Comparison of ENCODE assay signal across 16 cellular contexts in genomic region chr22:39360674-39361413, GRCh38. TPM values are rescaled to one million over a fixed set of nuclear protein-coding genes. Genes with fewer than 3 reads are reported as not detected.
DNase-seq lines count a peak whose midpoint lies in the region; ATAC-seq and TF ChIP-seq lines count a peak whose summit lies in the region.
"Had no signal": no experiment of that assay in that cellular context is flagged by ENCODE, and none has a peak within 500 bp of the region (broad histone marks: within the 10 kb centered on the region; RNA-seq: fewer than 3 reads in every experiment).

No MANE protein-coding gene starts in this region.

- H3K9me3 Mint-ChIP-seq in WTC11, result no peaks in the 10 kb centered on the region
- H3K9me3 Mint-ChIP-seq in glutamatergic neuron (ENCODE audit: unreplicated experiment), result peaks cover 15% of the 10 kb centered on the region
- no peaks in the 10 kb centered on the region for H3K9me3 Mint-ChIP-seq in type B pancreatic cell
- H3K9me3 Mint-ChIP-seq: activated T-cell treated with anti-CD3 and anti-CD28 coated beads, Interleukin-2, amount 50 U/mL, for 4 hours had no signal

- TF ChIP-seq CTCF in WTC11 (IDR thresholded peaks at IDR 0.05), result no peak
- no peak for TF ChIP-seq CTCF in glutamatergic neuron (IDR thresholded peaks at IDR 0.05; ENCODE audit: partially characterized antibody, unreplicated experiment)
- TF ChIP-seq CTCF in type B pancreatic cell (conservative IDR thresholded peaks at IDR 0.05), result no peak
- TF ChIP-seq CTCF in spleen (IDR thresholded peaks at IDR 0.05 in 8 of 11, conservative IDR thresholded peaks at IDR 0.05 in 3 of 11), result no peak

- H3K9me3 ChIP-seq in SJCRH30 (replicated peaks) (no peaks in the 10 kb centered on the region), spleen (no peaks in the 10 kb centered on the region)
- H3K9me3 ChIP-seq: A549, left ventricle myocardium inferior, MG63 had no signal

- H3K36me3 Mint-ChIP-seq in WTC11, result peaks cover 5% of the 10 kb centered on the region
- H3K36me3 Mint-ChIP-seq in glutamatergic neuron (ENCODE audit: unreplicated experiment), result no peaks in the 10 kb centered on the region
- peaks cover 13% of the 10 kb centered on the region for H3K36me3 Mint-ChIP-seq in type B pancreatic cell

- CTCF ChIA-PET in WTC11 (lab: Charles Lee), result interaction anchor here (1.1 kb wide), 1 partner anchor 30 kb away, joined by 4 read pairs; no protein-coding TSS in a partner anchor

- ATAC-seq in WTC11, result peak; percentile 51
- ATAC-seq: activated T-cell treated with anti-CD3 and anti-CD28 coated beads, Interleukin-2, amount 50 U/mL, for 4 hours had no signal

- POLR2A ChIA-PET in WTC11 (lab: Charles Lee), result interaction anchor here (1.1 kb wide), 1 partner anchor 41 kb away, joined by 3 read pairs; the partner anchor contains the start of gene RPL3

- no peak for TF ChIP-seq POLR2A in spleen (IDR thresholded peaks at IDR 0.05)

- intact Hi-C loops in spleen (cut with DNase I; ENCODE audit: low total_unique reads), result no loop called here
- intact Hi-C loops in posterior vena cava (cut with DNase I), result no loop called here

- H3K4me3 Mint-ChIP-seq in WTC11 (no peak overlapping the region), glutamatergic neuron (ENCODE audit: unreplicated experiment) (peak overlapping the region; percentile 46), type B pancreatic cell (peak overlapping the region; percentile 62)
- H3K4me3 Mint-ChIP-seq: activated T-cell treated with anti-CD3 and anti-CD28 coated beads, Interleukin-2, amount 50 U/mL, for 4 hours had no signal

- peaks cover 48% of the 10 kb centered on the region for H3K4me1 Mint-ChIP-seq in WTC11
- peaks cover 39% of the 10 kb centered on the region for H3K4me1 Mint-ChIP-seq in glutamatergic neuron (ENCODE audit: low read depth, unreplicated experiment)
- peaks cover 43% of the 10 kb centered on the region for H3K4me1 Mint-ChIP-seq in type B pancreatic cell (ENCODE audit: unreplicated experiment)

- no peak overlapping the region for H3K4me3 ChIP-seq in SJCRH30
- H3K4me3 ChIP-seq in spleen, result no peak overlapping the region
- H3K4me3 ChIP-seq: A549, left ventricle myocardium inferior, MG63 had no signal

- no peaks in the 10 kb centered on the region for H3K36me3 ChIP-seq in SJCRH30
- H3K36me3 ChIP-seq in spleen, result peaks cover 0 to 8% (median 0%) of the 10 kb centered on the region in 6 donors
- H3K36me3 ChIP-seq: MG63 had no signal

- 69 to 88% (median 76%) methylated on average over 13 to 14 of the region's 14 CpGs for WGBS in spleen, 5 donors

- H3K27ac ChIP-seq in SJCRH30 (no peak overlapping the region), spleen (no peak overlapping the region)
- H3K27ac ChIP-seq: left ventricle myocardium inferior had no signal

- H3K27me3 ChIP-seq in SJCRH30 (no peaks in the 10 kb centered on the region), spleen (replicated peaks in 1 of 7) (no peaks in the 10 kb centered on the region)
- H3K27me3 ChIP-seq: MG63 had no signal

- H3K27me3 Mint-ChIP-seq in WTC11 (ENCODE audit: low read depth) (no peaks in the 10 kb centered on the region), glutamatergic neuron (ENCODE audit: unreplicated experiment) (peaks cover 23% of the 10 kb centered on the region), type B pancreatic cell (no peaks in the 10 kb centered on the region)

- DNase-seq in DMS53 (lab: John Stamatoyannopoulos, UW), result peak; percentile 9
- DNase-seq in DMS53 treated with DMSO at 0.1 percent for 48 hours (lab: John Stamatoyannopoulos, UW; ENCODE audit: unreplicated experiment), result no peak
- DNase-seq in WTC11 (ENCODE audit: low spot score), result peak; percentile 52
- DNase-seq in glutamatergic neuron, result no peak
- DNase-seq in type B pancreatic cell (ENCODE audit: extremely low spot score, unreplicated experiment), result no peak
- no peak for DNase-seq in SJCRH30
- DNase-seq in spleen, result no peak
- DNase-seq in posterior vena cava (ENCODE audit: low spot score), result no peak
- DNase-seq: activated T-cell treated with anti-CD3 and anti-CD28 coated beads, Interleukin-2, amount 50 U/mL, for 4 hours; left ventricle myocardium inferior; MG63; nucleus accumbens; SHP77 treated with DMSO at 0.1 percent for 48 hours; stimulated activated CD4-positive, alpha-beta T cell treated with anti-CD3 and anti-CD28 coated beads, Interleukin-1b, Interleukin-23, amount 100 ng/mL, for 48 hours; stimulated activated naive CD4-positive, alpha-beta T cell had no signal

- no peak overlapping the region; the same call in 1 of the 2 replicates for H3K27ac Mint-ChIP-seq in WTC11
- peak overlapping the region; percentile 65 for H3K27ac Mint-ChIP-seq in glutamatergic neuron (ENCODE audit: unreplicated experiment)
- peak overlapping the region; percentile 94 for H3K27ac Mint-ChIP-seq in type B pancreatic cell

- H3K4me1 ChIP-seq in SJCRH30, result peaks cover 27% of the 10 kb centered on the region
- H3K4me1 ChIP-seq in spleen, result peaks cover 0 to 26% (median 10%) of the 10 kb centered on the region in 6 donors
- H3K4me1 ChIP-seq: A549 had no signal

TF ChIP-seq in WTC11, 78 proteins besides CTCF, POLR2A, EP300 and RAD21:
- TF ChIP-seq IRF2 (CRISPR knock-in tag; IDR thresholded peaks at IDR 0.05; ENCODE audit: borderline replicate concordance, low read depth), result no peak
- no peak for TF ChIP-seq RORB (CRISPR knock-in tag; IDR thresholded peaks at IDR 0.05)
- TF ChIP-seq ZSCAN18 (CRISPR knock-in tag; IDR thresholded peaks at IDR 0.05), result no peak
- TF ChIP-seq ATF3 (CRISPR knock-in tag; conservative IDR thresholded peaks at IDR 0.05), result no peak
- no peak for TF ChIP-seq NR2C2 (CRISPR knock-in tag; IDR thresholded peaks at IDR 0.05)
- TF ChIP-seq ZNF263 (CRISPR knock-in tag; IDR thresholded peaks at IDR 0.05; ENCODE audit: low read depth), result no peak
- no peak for TF ChIP-seq MAX (CRISPR knock-in tag; IDR thresholded peaks at IDR 0.05)

RNA-seq across cellular contexts. Expression of gene SYNGR1, which starts 11.1 kb away (rescaled TPM):
- total RNA-seq in WTC11 (2021) (26.5 to 35.3 TPM (median 28.7 TPM) in 3 replicates), glutamatergic neuron (ENCODE audit: unreplicated experiment) (49.5 TPM), type B pancreatic cell (ENCODE audit: low replicate concordance) (41.4 and 47.9 TPM in 2 replicates), spleen (10 to 100 TPM in 4 of 7 donors, 1 to 10 TPM in 3; 8.0 to 32.3 (median 16.1) TPM), posterior vena cava (10 to 100 TPM; 12.8 to 15.2 TPM)
- 3.2 and 4.0 TPM in 2 replicates for total RNA-seq in SJCRH30 (2014; rRNA removed; shearing (Covaris generic))
- polyA plus RNA-seq in spleen, result 10 to 100 TPM in 2 of 3 donors, 1 to 10 TPM in 1; 9.5 to 35.1 (median 10.5) TPM

RNA-seq across cellular contexts. Expression of gene TAB1, which starts 38.7 kb away (rescaled TPM):
- total RNA-seq in WTC11 (2021) (36.8 to 38.3 TPM (median 38.0 TPM) in 3 replicates), glutamatergic neuron (ENCODE audit: unreplicated experiment) (27.5 TPM), type B pancreatic cell (ENCODE audit: low replicate concordance) (26.0 and 31.0 TPM in 2 replicates), spleen (10 to 100 TPM; 19.3 to 34.8 (median 25.0) TPM), posterior vena cava (10 to 100 TPM; 20.0 to 20.7 TPM)
- total RNA-seq in SJCRH30 (2014; rRNA removed; shearing (Covaris generic)), result 8.7 and 9.3 TPM in 2 replicates
- polyA plus RNA-seq in spleen, result 10 to 100 TPM; 12.4 to 20.2 (median 12.6) TPM

RNA-seq across cellular contexts. Expression of gene RPL3, which starts 41.4 kb away (rescaled TPM):
- 3,009 to 3,279 TPM (median 3,249 TPM) in 3 replicates for total RNA-seq in WTC11 (2021)
- 1,061 TPM for total RNA-seq in glutamatergic neuron (ENCODE audit: unreplicated experiment)
- 2,337 and 2,431 TPM in 2 replicates for total RNA-seq in type B pancreatic cell (ENCODE audit: low replicate concordance)
- 1,999 and 2,056 TPM in 2 replicates for total RNA-seq in SJCRH30 (2014; rRNA removed; shearing (Covaris generic))
- 1,000 to 10,000 TPM; 1,607 to 2,098 (median 1,685) TPM for total RNA-seq in spleen
- 1,000 to 10,000 TPM; 4,418 to 6,240 (median 4,821) TPM for polyA plus RNA-seq in spleen
- 1,000 to 10,000 TPM; 1,303 to 1,339 TPM for total RNA-seq in posterior vena cava

Comparison
In these comparisons a context has a peak if more than half of its experiments do, and no peak if none do; other contexts are left out.
1. DNase-seq: peak in DMS53 (single experiment) and WTC11 (single experiment); none in DMS53 treated with DMSO at 0.1 percent for 48 hours (single experiment), glutamatergic neuron (single experiment), type B pancreatic cell (single experiment), SJCRH30 (0 of 2), spleen (single experiment) and posterior vena cava (single experiment).